Comparison of ENCODE assay signal across 1 cellular context in genomic region chr2:175181104-175181876, GRCh38.
A peak's percentile ranks its signal among the peaks of the same experiment; 100 is the strongest.
TF ChIP-seq lines count a peak whose summit lies in the region.

ATP5MC3 (minus strand) TSS chr2:175181710; CDS start chr2:175181393, 317 bp downstream.

TF ChIP-seq in HEK293, 187 proteins besides CTCF, POLR2A, EP300 and RAD21 (continued from another document and continues in another):
- TF ChIP-seq PRDM6 (tag by site-specific recombination; IDR thresholded peaks at IDR 0.05) (no peak), TSHZ1 (tag by site-specific recombination; IDR thresholded peaks at IDR 0.05; ENCODE audit: borderline replicate concordance) (no peak), ZNF639 (tag by site-specific recombination; IDR thresholded peaks at IDR 0.05) (peak; percentile 55; the same call in 1 of the 2 replicates), ATF2 (tag by site-specific recombination; IDR thresholded peaks at IDR 0.05; ENCODE audit: low read depth) (no peak), ZFP37 (tag by site-specific recombination; IDR thresholded peaks at IDR 0.05) (0 out of 2 replicates have a peak, but pooled peaks have one; percentile 19), ZBTB8A (tag by site-specific recombination; IDR thresholded peaks at IDR 0.05) (peak; percentile 95), ZNF629 (tag by site-specific recombination; IDR thresholded peaks at IDR 0.05) (peak; percentile 56; the same call in 1 of the 2 replicates), ZNF248 (tag by site-specific recombination; IDR thresholded peaks at IDR 0.05) (no peak), PRDM1 (tag by site-specific recombination; IDR thresholded peaks at IDR 0.05) (no peak), ZNF747 (tag by site-specific recombination; IDR thresholded peaks at IDR 0.05) (no peak), AEBP2 (tag by site-specific recombination; IDR thresholded peaks at IDR 0.05; ENCODE audit: borderline replicate concordance) (no peak), ZNF350 (tag by site-specific recombination; IDR thresholded peaks at IDR 0.05) (no peak), ZNF16 (tag by site-specific recombination; IDR thresholded peaks at IDR 0.05; ENCODE audit: low read depth) (no peak), ZXDB (tag by site-specific recombination; IDR thresholded peaks at IDR 0.05) (peak; percentile 91), ZNF501 (tag by site-specific recombination; IDR thresholded peaks at IDR 0.05) (peak; percentile 53), ZNF19 (tag by site-specific recombination; IDR thresholded peaks at IDR 0.05; ENCODE audit: low read depth) (no peak), ZSCAN30 (tag by site-specific recombination; IDR thresholded peaks at IDR 0.05) (no peak), ZNF843 (tag by site-specific recombination; IDR thresholded peaks at IDR 0.05) (peak; percentile 51), ZNF214 (tag by site-specific recombination; IDR thresholded peaks at IDR 0.05; ENCODE audit: borderline replicate concordance) (no peak), ZNF548 (tag by site-specific recombination; IDR thresholded peaks at IDR 0.05) (no peak), ZNF274 (IDR thresholded peaks at IDR 0.05; ENCODE audit: low read length) (no peak), ZNF274 (tag by site-specific recombination; IDR thresholded peaks at IDR 0.05; ENCODE audit: borderline replicate concordance) (no peak), ZNF555 (tag by site-specific recombination; conservative IDR thresholded peaks at IDR 0.05) (no peak), ZNF623 (tag by site-specific recombination; IDR thresholded peaks at IDR 0.05) (no peak), ZNF223 (tag by site-specific recombination; IDR thresholded peaks at IDR 0.05) (peak; percentile 54; the same call in 1 of the 2 replicates), GLIS1 (tag by site-specific recombination; IDR thresholded peaks at IDR 0.05) (peak; percentile 64), ZNF785 (tag by site-specific recombination; IDR thresholded peaks at IDR 0.05) (no peak), MYNN (tag by site-specific recombination; IDR thresholded peaks at IDR 0.05; ENCODE audit: borderline replicate concordance) (peak; percentile 55; the same call in 1 of the 2 replicates), KLF8 (tag by site-specific recombination; IDR thresholded peaks at IDR 0.05) (peak; percentile 79), ZNF239 (tag by site-specific recombination; IDR thresholded peaks at IDR 0.05) (no peak), ZNF488 (tag by site-specific recombination; IDR thresholded peaks at IDR 0.05) (no peak), HIC1 (tag by site-specific recombination; IDR thresholded peaks at IDR 0.05) (peak; percentile 13; the same call in 1 of the 2 replicates), ZBTB11 (tag by site-specific recombination; conservative IDR thresholded peaks at IDR 0.05; ENCODE audit: low read depth) (peak; percentile 90), ZNF391 (tag by site-specific recombination; IDR thresholded peaks at IDR 0.05; ENCODE audit: borderline replicate concordance, low read depth) (no peak), ZNF768 (tag by site-specific recombination; IDR thresholded peaks at IDR 0.05) (no peak), WT1 (tag by site-specific recombination; IDR thresholded peaks at IDR 0.05) (no peak), GLI2 (tag by site-specific recombination; IDR thresholded peaks at IDR 0.05; ENCODE audit: borderline replicate concordance, low read depth) (no peak), ZNF585B (tag by site-specific recombination; IDR thresholded peaks at IDR 0.05) (no peak), ZNF26 (tag by site-specific recombination; IDR thresholded peaks at IDR 0.05) (no peak), KLF7 (tag by site-specific recombination; IDR thresholded peaks at IDR 0.05; ENCODE audit: borderline replicate concordance) (no peak), GFI1B (tag by site-specific recombination; IDR thresholded peaks at IDR 0.05) (no peak), ZFHX2 (tag by site-specific recombination; conservative IDR thresholded peaks at IDR 0.05) (no peak), ZNF138 (tag by site-specific recombination; IDR thresholded peaks at IDR 0.05; ENCODE audit: borderline replicate concordance) (no peak), KLF17 (tag by site-specific recombination; IDR thresholded peaks at IDR 0.05) (peak; percentile 80; the same call in 1 of the 2 replicates), ZNF571 (tag by site-specific recombination; IDR thresholded peaks at IDR 0.05) (no peak), ZNF670 (tag by site-specific recombination; IDR thresholded peaks at IDR 0.05; ENCODE audit: low read depth) (no peak)
